In genomic region chr12:124333724-124334123, GRCh38 we compare ENCODE assay signal across 25 cellular contexts. TPM values are rescaled to one million over a fixed set of nuclear protein-coding genes. Genes with fewer than 3 reads are reported as not detected.
DNase-seq lines count a peak whose midpoint lies in the region; ATAC-seq, FAIRE-seq and TF ChIP-seq lines count a peak whose summit lies in the region.
"Had no signal": no experiment of that assay in that cellular context is flagged by ENCODE, and none has a peak within 500 bp of the region (broad histone marks: within the 10 kb centered on the region; RNA-seq: fewer than 3 reads in every experiment).

No MANE protein-coding gene starts in this region.

- no peak overlapping the region for H4K5ac ChIP-seq in H1 (ENCODE audit: insufficient read length, low read depth, low read length)

- H3K18ac ChIP-seq in H1 (ENCODE audit: extremely low read depth, low read length) = no peak overlapping the region
- H3K18ac ChIP-seq in trophoblast cell (ENCODE audit: low read length) = no peak overlapping the region

- H3K9me3 Mint-ChIP-seq in stimulated activated naive CD8-positive, alpha-beta T cell treated with anti-CD3 and anti-CD28 coated beads, Interleukin-15, amount 100 ng/mL, for 72 hours = no peaks in the 10 kb centered on the region
- H3K9me3 Mint-ChIP-seq: CD4-positive, CD25-positive, alpha-beta regulatory T cell had no signal

- H3K4ac ChIP-seq in H1 (replicated peaks; ENCODE audit: insufficient read length, low read depth, low read length) (no peak overlapping the region), trophoblast cell (ENCODE audit: low read depth, low read length) (no peak overlapping the region)

- H2AK5ac ChIP-seq in H1 (ENCODE audit: low read depth, low read length) = no peak overlapping the region
- H2AK5ac ChIP-seq in trophoblast cell (ENCODE audit: low read length) = no peak overlapping the region

- H2BK20ac ChIP-seq in H1 (ENCODE audit: low read length) = no peak overlapping the region

- H4K91ac ChIP-seq in H1 (replicated peaks; ENCODE audit: insufficient read length, low read length) = no peak overlapping the region
- H4K91ac ChIP-seq in trophoblast cell (ENCODE audit: low read depth, low read length) = no peak overlapping the region

- H2BK12ac ChIP-seq in H1 (ENCODE audit: low read depth, low read length) (no peak overlapping the region), trophoblast cell (ENCODE audit: low read length) (no peak overlapping the region)

- H4K20me1 ChIP-seq in H1 (replicated peaks in 1 of 2; ENCODE audit: control insufficient read depth in 1 of 2, insufficient read depth in 2 of 2, low read length in 2 of 2) = peaks cover 2% of the 10 kb centered on the region in 2 experiments

- CTCF ChIA-PET in H1 (lab: Charles Lee; ENCODE audit: partially characterized antibody) = interaction anchor here (0.6 to 4.2 kb wide), 6 partner anchors 12 to 438 kb away, joined by 3 to 20 read pairs (median 7); no protein-coding TSS in a partner anchor

- no peaks in the 10 kb centered on the region for H3K4me1 ChIP-seq in H1 (replicated peaks in 1 of 4; ENCODE audit: control insufficient read depth in 3 of 4, insufficient read depth in 4 of 4, low read length in 3 of 4)
- no peaks in the 10 kb centered on the region for H3K4me1 ChIP-seq in trophoblast cell (ENCODE audit: control insufficient read depth in 1 of 2, insufficient read depth in 2 of 2, low read length in 2 of 2)
- no peaks in the 10 kb centered on the region for H3K4me1 ChIP-seq in small intestine (ENCODE audit: control insufficient read depth in 2 of 2, insufficient read depth in 1 of 2, low read depth in 1 of 2, low read length in 1 of 2)

- H3K27me3 ChIP-seq in H1 (replicated peaks in 1 of 4; ENCODE audit: control insufficient read depth in 3 of 4, extremely low read depth in 1 of 4, insufficient read depth in 3 of 4, low read length in 3 of 4) (no peaks in the 10 kb centered on the region), trophoblast cell (ENCODE audit: insufficient read depth, low read length) (no peaks in the 10 kb centered on the region), small intestine (ENCODE audit: control insufficient read depth in 2 of 2, insufficient read depth in 2 of 2, low read length in 2 of 2) (no peaks in the 10 kb centered on the region)
- H3K27me3 ChIP-seq: BLaER1, MG63 had no signal

- H3K36me3 ChIP-seq in H1 (ENCODE audit: control insufficient read depth in 2 of 4, insufficient read depth in 4 of 4, low read length in 3 of 4) = peaks cover 9 to 68% (median 39%) of the 10 kb centered on the region in 4 experiments; a peak in 7 of 8 replicates
- peaks cover 81 to 89% of the 10 kb centered on the region in 2 experiments for H3K36me3 ChIP-seq in trophoblast cell (ENCODE audit: control insufficient read depth in 1 of 2, insufficient read depth in 2 of 2, low read length in 2 of 2)
- H3K36me3 ChIP-seq in small intestine (ENCODE audit: control insufficient read depth in 2 of 2, insufficient read depth in 2 of 2, low read length in 2 of 2) = peaks cover 23 to 47% of the 10 kb centered on the region in 2 donors

- no peaks in the 10 kb centered on the region for H3K9me3 ChIP-seq in H1 (ENCODE audit: insufficient read depth in 2 of 2, low read depth in 1 of 2, low read length in 1 of 2)
- H3K9me3 ChIP-seq in trophoblast cell (ENCODE audit: insufficient read depth, low read depth, low read length) = peaks cover 7% of the 10 kb centered on the region
- H3K9me3 ChIP-seq in small intestine (ENCODE audit: control insufficient read depth, low read depth) = no peaks in the 10 kb centered on the region
- H3K9me3 ChIP-seq: BLaER1, MG63 had no signal

- no peak for TF ChIP-seq POLR2A in H1 (IDR thresholded peaks at IDR 0.05; ENCODE audit: control extremely low read depth in 1 of 2, low read depth in 2 of 2, low read length in 2 of 2)

- H3K23me2 ChIP-seq in H1 (ENCODE audit: low read depth, low read length) = no peaks in the 10 kb centered on the region; the same call in 1 of the 2 replicates

- FAIRE-seq in H1 (lab: Jason Lieb, UNC) (no peak), small intestine (lab: Jason Lieb, UNC) (no peak)
- FAIRE-seq: A204.1, D721Med had no signal

- 90% methylated on average over 19 of the region's 20 CpGs; no CpG with 5 or more reads in 1 of the 2 experiments for WGBS in H1 (ENCODE audit: extremely low coverage in 1 of 2, insufficient coverage in 1 of 2, insufficient read length in 1 of 2, insufficient replicate concordance in 2 of 2, low coverage in 1 of 2, low lambda C conversion rate in 2 of 2, missing lambda C conversion rate in 1 of 2), 2 experiments
- no CpG with 5 or more reads among the region's 20 CpGs for WGBS in trophoblast cell (ENCODE audit: extremely low coverage, insufficient coverage, insufficient read length)
- 84 to 87% (median 85%) methylated on average over 20 of the region's 20 CpGs for WGBS in small intestine, 3 donors

- no peaks in the 10 kb centered on the region for H3K27me3 Mint-ChIP-seq in stimulated activated naive CD8-positive, alpha-beta T cell treated with anti-CD3 and anti-CD28 coated beads, Interleukin-15, amount 100 ng/mL, for 72 hours
- H3K27me3 Mint-ChIP-seq: CD4-positive, CD25-positive, alpha-beta regulatory T cell had no signal

- no peak overlapping the region for H4K12ac ChIP-seq in trophoblast cell (ENCODE audit: low read depth, low read length)

- H3K27ac ChIP-seq in H1 (ENCODE audit: low read depth, low read length) (no peak overlapping the region), trophoblast cell (ENCODE audit: low read depth, low read length) (no peak overlapping the region), small intestine (ENCODE audit: low read depth in 1 of 2, low read length in 1 of 2) (no peak overlapping the region)
- H3K27ac ChIP-seq: BLaER1 had no signal

- H2BK5ac ChIP-seq in H1 (ENCODE audit: low read depth, low read length) (no peak overlapping the region), trophoblast cell (ENCODE audit: low read depth, low read length, poor library complexity) (no peak overlapping the region)

- H2BK120ac ChIP-seq in H1 (replicated peaks; ENCODE audit: low read depth, low read length) = no peak overlapping the region
- no peak overlapping the region for H2BK120ac ChIP-seq in trophoblast cell (ENCODE audit: insufficient read depth, low read length, poor library complexity)

- H2AFZ ChIP-seq in H1 (ENCODE audit: low read length) (no peak overlapping the region), trophoblast cell (ENCODE audit: insufficient read depth, low read length, poor library complexity) (no peak overlapping the region)

- no peak overlapping the region for H3K9ac ChIP-seq in H1 (replicated peaks in 1 of 4; ENCODE audit: extremely low read depth in 1 of 4, low read depth in 3 of 4, low read length in 3 of 4)
- no peak overlapping the region for H3K9ac ChIP-seq in trophoblast cell (ENCODE audit: low read length)
- H3K9ac ChIP-seq: BLaER1 had no signal

- H3K23ac ChIP-seq in H1 (ENCODE audit: insufficient read length) (no peak overlapping the region), trophoblast cell (ENCODE audit: low read length) (no peak overlapping the region)

- peak overlapping the region; percentile 71 for H4K8ac ChIP-seq in H1 (ENCODE audit: extremely low read depth, insufficient read depth, low read length)
- no peak overlapping the region for H4K8ac ChIP-seq in trophoblast cell (ENCODE audit: low read depth, low read length)

- H3K4me1 Mint-ChIP-seq in stimulated activated naive CD8-positive, alpha-beta T cell treated with anti-CD3 and anti-CD28 coated beads, Interleukin-15, amount 100 ng/mL, for 72 hours = no peaks in the 10 kb centered on the region
- H3K4me1 Mint-ChIP-seq: CD4-positive, CD25-positive, alpha-beta regulatory T cell had no signal

- no peak overlapping the region for H3K4me3 Mint-ChIP-seq in stimulated activated naive CD8-positive, alpha-beta T cell treated with anti-CD3 and anti-CD28 coated beads, Interleukin-15, amount 100 ng/mL, for 72 hours
- H3K4me3 Mint-ChIP-seq: CD4-positive, CD25-positive, alpha-beta regulatory T cell had no signal

- H3K79me1 ChIP-seq in H1 (ENCODE audit: low read depth, low read length) (no peaks in the 10 kb centered on the region; the same call in 1 of the 2 replicates), trophoblast cell (ENCODE audit: low read length) (no peaks in the 10 kb centered on the region)

- H3K27ac Mint-ChIP-seq in stimulated activated naive CD8-positive, alpha-beta T cell treated with anti-CD3 and anti-CD28 coated beads, Interleukin-15, amount 100 ng/mL, for 72 hours = peak overlapping the region in 1 of 2 donors; percentile 54
- H3K27ac Mint-ChIP-seq: CD4-positive, CD25-positive, alpha-beta regulatory T cell had no signal

- H3K56ac ChIP-seq in H1 (replicated peaks; ENCODE audit: insufficient read length, low read depth, low read length) = no peak overlapping the region

- H3K14ac ChIP-seq in H1 (ENCODE audit: insufficient read length) = no peak overlapping the region
- no peak overlapping the region for H3K14ac ChIP-seq in trophoblast cell (ENCODE audit: low read length)

- no peak for TF ChIP-seq EP300 in H1 (IDR thresholded peaks at IDR 0.05; ENCODE audit: borderline replicate concordance in 1 of 2, low read depth in 2 of 2, low read length in 2 of 2)

- DNase-seq in stimulated activated naive CD8-positive, alpha-beta T cell treated with anti-CD3 and anti-CD28 coated beads, Interleukin-15, amount 100 ng/mL, for 72 hours = no peak
- DNase-seq in stimulated activated naive CD8-positive, alpha-beta T cell treated with anti-CD3 and anti-CD28 coated beads, Interleukin-15, Interleukin-2, amounts not matched to agents 100 U/mL and 50 U/mL, for 24 hours = no peak
- DNase-seq in H1 (ENCODE audit: low read depth in 1 of 2, low spot score in 2 of 2) (no peak), trophoblast cell (no peak), small intestine (no peak)
- no peak for DNase-seq in NK-92 treated with Interleukin-12 subunit alpha and Interleukin-12 subunit beta, amount 100 ng/mL, for 24 hours (lab: John Stamatoyannopoulos, UW)
- DNase-seq: CD4-positive, CD25-positive, alpha-beta regulatory T cell; KG1; MG63; NCI-H1105 treated with DMSO at 0.1 percent for 48 hours; NCI-H146; NCI-H1930; NCI-H2107; NCI-H524; NCI-H748 treated with DMSO at 0.1 percent for 48 hours; PC-3 had no signal

- no peak for TF ChIP-seq RAD21 in H1 (IDR thresholded peaks at IDR 0.05 in 1 of 2, conservative IDR thresholded peaks at IDR 0.05 in 1 of 2; ENCODE audit: low read depth in 2 of 2, low read length in 2 of 2)

- TF ChIP-seq CTCF in H1 (IDR thresholded peaks at IDR 0.05; ENCODE audit: control extremely low read depth in 1 of 3, insufficient read depth in 1 of 3, low read depth in 1 of 3, low read length in 3 of 3) = no peak

- peak; percentile 36 for ATAC-seq in stimulated activated naive CD8-positive, alpha-beta T cell treated with anti-CD3 and anti-CD28 coated beads, Interleukin-15, amount 100 ng/mL, for 72 hours
- ATAC-seq in stimulated activated naive CD8-positive, alpha-beta T cell treated with anti-CD3 and anti-CD28 coated beads, Interleukin-15, Interleukin-2, amounts not matched to agents 100 U/mL and 50 U/mL, for 24 hours = no peak
- ATAC-seq in HG02885 (IDR thresholded peaks at IDR 0.05; ENCODE audit: poor library complexity, unreplicated experiment) = no peak
- ATAC-seq: HCT116, PC-3 had no signal

- H3K79me2 ChIP-seq in H1 (ENCODE audit: control insufficient read depth in 1 of 2, insufficient read depth in 2 of 2, low read length in 2 of 2) = no peaks in the 10 kb centered on the region
- H3K79me2 ChIP-seq in trophoblast cell (ENCODE audit: control insufficient read depth, insufficient read depth, low read length, poor library complexity) = no peaks in the 10 kb centered on the region

- H3K4me2 ChIP-seq in H1 (ENCODE audit: insufficient read depth in 1 of 2, low read depth in 2 of 2, low read length in 2 of 2) (no peak overlapping the region), trophoblast cell (ENCODE audit: low read length) (no peak overlapping the region)
- H3K4me2 ChIP-seq: BLaER1 had no signal

- H3K4me3 ChIP-seq in H1 (ENCODE audit: extremely low read depth in 1 of 4, insufficient read depth in 2 of 4, low read depth in 3 of 4, low read length in 4 of 4) (no peak overlapping the region), trophoblast cell (ENCODE audit: low read depth, low read length) (peak overlapping the region; percentile 37), small intestine (ENCODE audit: low read depth in 1 of 2, low read length in 2 of 2) (no peak overlapping the region)
- H3K4me3 ChIP-seq: BLaER1, MG63 had no signal

- no peak overlapping the region for H2BK15ac ChIP-seq in H1 (ENCODE audit: low read length)

- POLR2A ChIA-PET in H1 (lab: Charles Lee; ENCODE audit: partially characterized antibody) = no interaction called here

RNA-seq across cellular contexts. Expression of gene RFLNA, which starts 38.8 kb away (rescaled TPM):
- total RNA-seq in H1 (2021; fragmentation: NEBNext Ultra II Directional; extraction: Animal tissue kit (Norgen Biotek cat#: 25700)) = 6.4 and 8.1 TPM in 2 replicates
- polyA plus RNA-seq in H1 (2011; rRNA removed) (6.6 and 9.3 TPM in 2 replicates), small intestine (10 to 100 TPM; 15.9 to 36.7 (median 19.9) TPM)
- polyA plus RNA-seq in H1 (2011; cell fraction: cytosol; rRNA removed) = 6.2 TPM
- 12.7 TPM for polyA plus RNA-seq in H1 (2011; cell fraction: nucleus; rRNA removed)
- polyA plus RNA-seq in H1 (2012, experiment 1 of 2) = 4.3 to 7.5 TPM (median 7.1 TPM) in 4 replicates
- polyA plus RNA-seq in H1 (2012, experiment 2 of 2) = 5.4 TPM
- polyA plus RNA-seq in H1 (2013, experiment 1 of 2) = 3.6 TPM
- 2.4 TPM for polyA plus RNA-seq in H1 (2013, experiment 2 of 2)
- 4.4 and 6.3 TPM in 2 replicates for polyA minus RNA-seq in H1 (2011; rRNA and poly(A)+ RNA removed)
- polyA minus RNA-seq in H1 (2011; cell fraction: cytosol; rRNA and poly(A)+ RNA removed) = 5.9 TPM
- 8.8 TPM for polyA minus RNA-seq in H1 (2011; cell fraction: nucleus; rRNA and poly(A)+ RNA removed)
- polyA plus RNA-seq in trophoblast cell (2013) = 1.00 and 1.4 TPM in 2 replicates
- total RNA-seq: CD4-positive, CD25-positive, alpha-beta regulatory T cell; H4; HT-29; PC-3; SK-MEL-5 had no signal
- polyA plus RNA-seq: AG04450; CD4-positive, CD25-positive, alpha-beta regulatory T cell had no signal
